17 cellular contexts compared by ENCODE assay signal in the genomic region with DNA sequence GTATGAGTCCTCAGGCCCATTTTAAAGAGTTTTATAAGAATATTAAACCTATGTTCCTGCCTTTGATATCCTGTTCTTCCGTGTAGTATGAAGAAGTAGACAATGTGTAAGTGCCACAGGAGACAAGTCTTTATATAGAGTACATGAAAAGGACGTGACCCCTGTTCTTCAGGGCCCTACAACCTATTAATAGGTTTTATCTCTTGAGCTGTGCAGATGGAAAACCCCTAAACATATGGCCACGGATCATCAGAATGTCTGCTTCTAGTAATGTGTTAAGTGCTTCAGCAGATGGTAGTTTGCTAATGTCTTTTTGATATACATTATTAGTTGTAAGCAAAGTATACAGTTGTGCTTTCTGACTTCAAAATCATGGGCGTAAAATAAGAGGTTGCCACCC.
"Had no signal": no experiment of that assay in that cellular context is flagged by ENCODE, and none has a peak within 500 bp of the region (broad histone marks: within the 10 kb centered on the region; RNA-seq: fewer than 3 reads in every experiment).

No MANE protein-coding gene starts in this region.

- H3K27ac Mint-ChIP-seq: activated T-helper 2 cell treated with anti-CD3 and anti-CD28 coated beads, Interferon-gamma antibody, Interleukin-2, Interleukin-4, amounts not matched to agents 10 μg/mL and 5 μg/mL and 100 μg/mL, durations not matched to agents 14 hours and 24 hours and 36 hours had no signal

- DNase-seq: activated CD4-positive, alpha-beta T cell treated with anti-CD3 and anti-CD28 coated beads for 1 hour; activated CD4-positive, alpha-beta T cell treated with anti-CD3 and anti-CD28 coated beads, Interleukin-2, amount 50 U/mL, for 4 hours; activated naive CD4-positive, alpha-beta T cell treated with anti-CD3 and anti-CD28 coated beads, Interleukin-2, amount 50 U/mL, for 16 hours; activated T-cell treated with anti-CD3 and anti-CD28 coated beads, Interleukin-2, amount 50 U/mL, for 1 hour; erythroblast; left colon; midbrain; psoas muscle; right lobe of liver; stimulated activated CD4-positive, alpha-beta T cell treated with anti-CD3 and anti-CD28 coated beads, Interleukin-4, amount 100 ng/mL, for 4 hours; stimulated activated CD8-positive, alpha-beta memory T cell treated with anti-CD3 and anti-CD28 coated beads, Interleukin-4, amount 100 ng/mL, for 48 hours; stimulated activated naive CD8-positive, alpha-beta T cell treated with anti-CD3 and anti-CD28 coated beads, Interleukin-15, Interleukin-2, amounts not matched to agents 100 U/mL and 50 U/mL, for 24 hours; T1000; transverse colon had no signal

- H3K4me1 Mint-ChIP-seq: neural crest cell had no signal

- H3K9me3 Mint-ChIP-seq: activated T-helper 2 cell treated with anti-CD3 and anti-CD28 coated beads, Interferon-gamma antibody, Interleukin-2, Interleukin-4, amounts not matched to agents 10 μg/mL and 5 μg/mL and 100 μg/mL, durations not matched to agents 14 hours and 24 hours and 36 hours had no signal

- H3K4me3 Mint-ChIP-seq: neural crest cell had no signal

- ATAC-seq: gastroesophageal sphincter; left colon; psoas muscle; right lobe of liver; stimulated activated naive CD8-positive, alpha-beta T cell treated with anti-CD3 and anti-CD28 coated beads, Interleukin-15, Interleukin-2, amounts not matched to agents 100 U/mL and 50 U/mL, for 24 hours had no signal
